In the genomic region with DNA sequence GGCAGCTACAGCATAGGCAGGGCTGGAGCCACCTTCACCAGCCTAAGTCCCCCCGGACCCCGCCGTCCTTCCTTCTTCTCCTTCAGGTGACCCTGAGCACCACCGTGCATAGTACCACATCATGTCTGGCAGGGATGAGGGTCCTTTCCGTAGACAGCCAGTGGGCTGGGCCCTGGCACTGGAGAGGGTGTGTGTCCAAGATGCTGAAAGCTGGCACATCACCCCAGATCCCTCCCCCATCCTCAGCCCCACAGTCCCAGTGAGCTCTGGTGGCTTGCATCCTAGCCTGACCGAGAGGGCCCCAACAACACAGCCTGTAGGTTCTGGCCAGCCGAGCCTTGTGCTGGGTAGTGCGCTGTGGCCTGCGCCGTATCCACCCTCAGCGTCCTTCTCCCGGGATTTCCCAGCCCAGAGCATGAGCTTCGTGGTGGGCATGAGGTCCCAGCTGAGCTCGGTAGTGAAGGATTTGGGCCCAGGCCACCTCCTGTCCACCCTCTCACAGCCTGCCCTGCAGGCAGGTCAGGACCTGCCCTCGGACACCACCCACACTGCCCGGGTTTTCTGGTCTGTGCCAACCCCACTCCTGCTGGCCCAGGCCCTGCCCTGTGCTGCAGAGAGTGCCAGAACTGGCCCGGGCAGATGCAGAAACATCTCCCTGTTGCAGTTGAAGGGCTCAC, we compare ENCODE assay signal across 2 cellular contexts.
TF ChIP-seq lines count a peak whose summit lies in the region.

No MANE protein-coding gene starts in this region.

TF ChIP-seq in WTC11, 78 proteins besides CTCF, POLR2A, EP300 and RAD21:
- TF ChIP-seq ZNF138 (CRISPR knock-in tag; conservative IDR thresholded peaks at IDR 0.05) (no peak), RELA (CRISPR knock-in tag; IDR thresholded peaks at IDR 0.05; ENCODE audit: borderline replicate concordance) (no peak), ERG (CRISPR knock-in tag; IDR thresholded peaks at IDR 0.05) (no peak)

TF ChIP-seq in H1, 55 proteins besides CTCF, POLR2A, EP300 and RAD21:
- TF ChIP-seq POU5F1 (IDR thresholded peaks at IDR 0.05; ENCODE audit: low read depth, low read length) (no peak), CBX5 (IDR thresholded peaks at IDR 0.05; ENCODE audit: low read depth, low read length) (no peak), JUND (IDR thresholded peaks at IDR 0.05; ENCODE audit: low read length) (no peak), CREB1 (IDR thresholded peaks at IDR 0.05) (no peak), GABPA (IDR thresholded peaks at IDR 0.05; ENCODE audit: borderline replicate concordance, insufficient read depth, low read length) (no peak), CBX8 (IDR thresholded peaks at IDR 0.05; ENCODE audit: borderline replicate concordance, low read depth, low read length) (no peak), ZNF274 (IDR thresholded peaks at IDR 0.05; ENCODE audit: borderline replicate concordance, extremely low read depth, low read length) (no peak), CHD2 (IDR thresholded peaks at IDR 0.05; ENCODE audit: low read length) (no peak)
TF ChIP-seq in H1: peak in this region for 0.
